8 cellular contexts compared by ENCODE assay signal in genomic region chr1:151346769-151347522, GRCh38. TPM values are rescaled to one million over a fixed set of nuclear protein-coding genes. Genes with fewer than 3 reads are reported as not detected.
DNase-seq lines count a peak whose midpoint lies in the region; ATAC-seq and TF ChIP-seq lines count a peak whose summit lies in the region.

RFX5 (minus strand) TSS chr1:151347252; CDS start chr1:151346320, 932 bp downstream.

- H3K27me3 ChIP-seq in KMS-11 (ENCODE audit: insufficient read depth, low read depth) (no peaks in the 10 kb centered on the region), Peyer's patch (no peaks in the 10 kb centered on the region), muscle layer of colon (ENCODE audit: control insufficient read depth in 1 of 2, insufficient read depth in 2 of 2, low read length in 2 of 2) (no peaks in the 10 kb centered on the region)

- peak within 1 kb of the TSS; percentile 96 for H3K4me2 ChIP-seq in KMS-11

- peak; percentile 63 to 79 for TF ChIP-seq POLR2A in Peyer's patch (IDR thresholded peaks at IDR 0.05)

- DNase-seq in DMS53 treated with DMSO at 0.1 percent for 48 hours (lab: John Stamatoyannopoulos, UW; ENCODE audit: unreplicated experiment) (peak; percentile 95), Peyer's patch (peak; percentile 93 to 98 (median 96))
- peak; percentile 91 to 94 for DNase-seq in activated T-cell treated with anti-CD3 and anti-CD28 coated beads, Interleukin-2, amount 50 U/mL, for 48 hours
- DNase-seq in stimulated activated CD8-positive, alpha-beta memory T cell treated with anti-CD3 and anti-CD28 coated beads, Interleukin-7, amount 100 ng/mL, for 24 hours (ENCODE audit: low read depth) = peak; percentile 81

- H3K4me3 ChIP-seq in KMS-11 (IDR thresholded peaks at IDR 0.05; ENCODE audit: insufficient read depth, low read depth, low read length) = peak within 1 kb of the TSS; percentile 97
- peak within 1 kb of the TSS; percentile 60 to 73 (median 70) for H3K4me3 ChIP-seq in Peyer's patch
- peak within 1 kb of the TSS; percentile 77 to 89 for H3K4me3 ChIP-seq in muscle layer of colon (ENCODE audit: low read depth in 1 of 2, low read length in 2 of 2)

- H3K79me2 ChIP-seq in KMS-11 (ENCODE audit: insufficient read depth, low read depth) = peaks cover 16% of the 10 kb centered on the region

- H4K20me1 ChIP-seq in KMS-11 (ENCODE audit: insufficient read depth) = no peaks in the 10 kb centered on the region

- H3K9ac ChIP-seq in KMS-11 (peak within 1 kb of the TSS; percentile 81), muscle layer of colon (ENCODE audit: low read length) (peak within 1 kb of the TSS; percentile 81)

- peak; percentile 94 for ATAC-seq in GM21737 (IDR thresholded peaks at IDR 0.05; ENCODE audit: unreplicated experiment)
- peak; percentile 97 for ATAC-seq in esophagus mucosa

- TF ChIP-seq CTCF in KMS-11 (conservative IDR thresholded peaks at IDR 0.05; ENCODE audit: low read depth, low read length) (0 out of 2 replicates have a peak, but pooled peaks have one; percentile 2), Peyer's patch (IDR thresholded peaks at IDR 0.05) (no peak)

- peaks cover 10% of the 10 kb centered on the region; the same call in 1 of the 2 replicates for H3K36me3 ChIP-seq in KMS-11 (ENCODE audit: insufficient read depth)
- peaks cover 0 to 31% (median 0%) of the 10 kb centered on the region in 3 donors for H3K36me3 ChIP-seq in Peyer's patch
- H3K36me3 ChIP-seq in muscle layer of colon (ENCODE audit: insufficient read depth, low read length) = peaks cover 34% of the 10 kb centered on the region

- peaks cover 22% of the 10 kb centered on the region for H3K4me1 ChIP-seq in KMS-11 (ENCODE audit: low read depth, poor library complexity, severe bottlenecking)
- peaks cover 0 to 11% (median 7%) of the 10 kb centered on the region in 4 donors for H3K4me1 ChIP-seq in Peyer's patch
- H3K4me1 ChIP-seq in muscle layer of colon (ENCODE audit: insufficient read depth, low read length) = peaks cover 8% of the 10 kb centered on the region

- H2AFZ ChIP-seq in KMS-11 (ENCODE audit: low read depth) = peak within 1 kb of the TSS; percentile 70

- H3K27ac ChIP-seq in KMS-11 (peak within 1 kb of the TSS; percentile 78), Peyer's patch (peak within 1 kb of the TSS; percentile 88 to 95 (median 89)), muscle layer of colon (ENCODE audit: low read depth, low read length) (peak within 1 kb of the TSS; percentile 97)

- no peaks in the 10 kb centered on the region for H3K9me3 ChIP-seq in Peyer's patch
- H3K9me3 ChIP-seq in muscle layer of colon (ENCODE audit: low read length) = no peaks in the 10 kb centered on the region

RNA-seq across cellular contexts. Expression of gene RFX5, which starts in this region (rescaled TPM):
- total RNA-seq in Peyer's patch (100 to 1,000 TPM in 1 of 4 donors, 10 to 100 TPM in 3; 35.6 to 187 (median 42.0) TPM), esophagus mucosa (21.9 TPM)

Comparison
In these comparisons a context has a peak if more than half of its experiments do, and no peak if none do; other contexts are left out.
1. Peak in every context shown above with its lines: DNase-seq, ATAC-seq, H3K4me3 ChIP-seq and H3K27ac ChIP-seq.